1 cellular context compared by ENCODE assay signal in the genomic region with DNA sequence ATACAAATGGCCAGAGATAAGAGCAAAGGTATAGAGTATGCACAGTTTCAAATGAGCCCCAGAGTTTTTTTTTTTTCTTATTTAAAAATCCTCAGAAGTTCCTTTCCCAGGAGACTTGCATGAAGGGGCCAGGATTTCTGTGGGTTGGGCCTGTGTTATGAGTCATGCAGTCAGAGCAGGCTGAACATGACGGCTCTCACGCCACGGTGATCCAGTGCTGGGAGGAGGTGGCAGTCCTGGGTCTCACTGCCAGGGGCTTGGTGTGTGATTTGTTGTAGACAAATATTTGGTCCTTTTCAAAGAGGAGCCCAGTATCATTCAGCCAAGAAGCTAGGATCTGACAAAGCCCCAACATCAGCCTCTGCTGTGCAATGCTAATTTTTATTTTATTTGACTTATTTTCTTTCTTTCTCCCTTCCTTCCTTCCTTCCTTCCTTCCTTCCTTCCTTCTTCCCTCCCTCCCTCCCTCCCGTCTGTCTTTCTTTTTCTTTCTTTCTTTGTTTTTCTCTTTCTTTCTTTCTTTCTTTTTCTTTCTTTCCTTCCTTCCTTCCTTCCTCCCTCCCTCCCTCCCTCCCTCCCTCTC.
TF ChIP-seq lines count a peak whose summit lies in the region.

No MANE protein-coding gene starts in this region.

TF ChIP-seq in GM23338, 12 proteins besides CTCF, POLR2A, EP300 and RAD21 (continued from another document):
- TF ChIP-seq POLR2AphosphoS5 (IDR thresholded peaks at IDR 0.05; ENCODE audit: low read depth) (no peak), STAT1 (IDR thresholded peaks at IDR 0.05; ENCODE audit: unreplicated experiment) (no peak), EZH2phosphoT487 (IDR thresholded peaks at IDR 0.05; ENCODE audit: unreplicated experiment) (no peak), JUNB (IDR thresholded peaks at IDR 0.05; ENCODE audit: unreplicated experiment) (no peak), CREB1 (CRISPR knock-in tag; IDR thresholded peaks at IDR 0.05; ENCODE audit: low read depth) (no peak), ZNF331 (CRISPR knock-in tag; IDR thresholded peaks at IDR 0.05; ENCODE audit: low read depth) (no peak), EZH2 (IDR thresholded peaks at IDR 0.05; ENCODE audit: low read depth, unreplicated experiment) (no peak), NANOG (IDR thresholded peaks at IDR 0.05; ENCODE audit: borderline replicate concordance) (no peak), ZNF114 (CRISPR knock-in tag; IDR thresholded peaks at IDR 0.05) (no peak)
- TF ChIP-seq, protein P1, sequence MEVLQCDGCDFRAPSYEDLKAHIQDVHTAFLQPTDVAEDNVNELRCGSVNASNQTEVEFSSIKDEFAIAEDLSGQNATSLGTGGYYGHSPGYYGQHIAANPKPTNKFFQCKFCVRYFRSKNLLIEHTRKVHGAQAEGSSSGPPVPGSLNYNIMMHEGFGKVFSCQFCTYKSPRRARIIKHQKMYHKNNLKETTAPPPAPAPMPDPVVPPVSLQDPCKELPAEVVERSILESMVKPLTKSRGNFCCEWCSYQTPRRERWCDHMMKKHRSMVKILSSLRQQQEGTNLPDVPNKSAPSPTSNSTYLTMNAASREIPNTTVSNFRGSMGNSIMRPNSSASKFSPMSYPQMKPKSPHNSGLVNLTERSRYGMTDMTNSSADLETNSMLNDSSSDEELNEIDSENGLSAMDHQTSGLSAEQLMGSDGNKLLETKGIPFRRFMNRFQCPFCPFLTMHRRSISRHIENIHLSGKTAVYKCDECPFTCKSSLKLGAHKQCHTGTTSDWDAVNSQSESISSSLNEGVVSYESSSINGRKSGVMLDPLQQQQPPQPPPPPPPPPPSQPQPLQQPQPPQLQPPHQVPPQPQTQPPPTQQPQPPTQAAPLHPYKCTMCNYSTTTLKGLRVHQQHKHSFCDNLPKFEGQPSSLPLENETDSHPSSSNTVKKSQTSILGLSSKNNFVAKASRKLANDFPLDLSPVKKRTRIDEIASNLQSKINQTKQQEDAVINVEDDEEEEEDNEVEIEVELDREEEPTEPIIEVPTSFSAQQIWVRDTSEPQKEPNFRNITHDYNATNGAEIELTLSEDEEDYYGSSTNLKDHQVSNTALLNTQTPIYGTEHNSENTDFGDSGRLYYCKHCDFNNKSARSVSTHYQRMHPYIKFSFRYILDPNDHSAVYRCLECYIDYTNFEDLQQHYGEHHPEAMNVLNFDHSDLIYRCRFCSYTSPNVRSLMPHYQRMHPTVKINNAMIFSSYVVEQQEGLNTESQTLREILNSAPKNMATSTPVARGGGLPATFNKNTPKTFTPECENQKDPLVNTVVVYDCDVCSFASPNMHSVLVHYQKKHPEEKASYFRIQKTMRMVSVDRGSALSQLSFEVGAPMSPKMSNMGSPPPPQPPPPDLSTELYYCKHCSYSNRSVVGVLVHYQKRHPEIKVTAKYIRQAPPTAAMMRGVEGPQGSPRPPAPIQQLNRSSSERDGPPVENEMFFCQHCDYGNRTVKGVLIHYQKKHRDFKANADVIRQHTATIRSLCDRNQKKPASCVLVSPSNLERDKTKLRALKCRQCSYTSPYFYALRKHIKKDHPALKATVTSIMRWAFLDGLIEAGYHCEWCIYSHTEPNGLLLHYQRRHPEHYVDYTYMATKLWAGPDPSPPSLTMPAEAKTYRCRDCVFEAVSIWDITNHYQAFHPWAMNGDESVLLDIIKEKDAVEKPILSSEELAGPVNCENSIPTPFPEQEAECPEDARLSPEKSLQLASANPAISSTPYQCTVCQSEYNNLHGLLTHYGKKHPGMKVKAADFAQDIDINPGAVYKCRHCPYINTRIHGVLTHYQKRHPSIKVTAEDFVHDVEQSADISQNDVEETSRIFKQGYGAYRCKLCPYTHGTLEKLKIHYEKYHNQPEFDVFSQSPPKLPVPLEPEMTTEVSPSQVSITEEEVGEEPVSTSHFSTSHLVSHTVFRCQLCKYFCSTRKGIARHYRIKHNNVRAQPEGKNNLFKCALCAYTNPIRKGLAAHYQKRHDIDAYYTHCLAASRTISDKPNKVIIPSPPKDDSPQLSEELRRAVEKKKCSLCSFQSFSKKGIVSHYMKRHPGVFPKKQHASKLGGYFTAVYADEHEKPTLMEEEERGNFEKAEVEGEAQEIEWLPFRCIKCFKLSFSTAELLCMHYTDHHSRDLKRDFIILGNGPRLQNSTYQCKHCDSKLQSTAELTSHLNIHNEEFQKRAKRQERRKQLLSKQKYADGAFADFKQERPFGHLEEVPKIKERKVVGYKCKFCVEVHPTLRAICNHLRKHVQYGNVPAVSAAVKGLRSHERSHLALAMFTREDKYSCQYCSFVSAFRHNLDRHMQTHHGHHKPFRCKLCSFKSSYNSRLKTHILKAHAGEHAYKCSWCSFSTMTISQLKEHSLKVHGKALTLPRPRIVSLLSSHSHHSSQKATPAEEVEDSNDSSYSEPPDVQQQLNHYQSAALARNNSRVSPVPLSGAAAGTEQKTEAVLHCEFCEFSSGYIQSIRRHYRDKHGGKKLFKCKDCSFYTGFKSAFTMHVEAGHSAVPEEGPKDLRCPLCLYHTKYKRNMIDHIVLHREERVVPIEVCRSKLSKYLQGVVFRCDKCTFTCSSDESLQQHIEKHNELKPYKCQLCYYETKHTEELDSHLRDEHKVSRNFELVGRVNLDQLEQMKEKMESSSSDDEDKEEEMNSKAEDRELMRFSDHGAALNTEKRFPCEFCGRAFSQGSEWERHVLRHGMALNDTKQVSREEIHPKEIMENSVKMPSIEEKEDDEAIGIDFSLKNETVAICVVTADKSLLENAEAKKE (CRISPR knock-in tag; IDR thresholded peaks at IDR 0.05) = no peak
